In the genomic region with DNA sequence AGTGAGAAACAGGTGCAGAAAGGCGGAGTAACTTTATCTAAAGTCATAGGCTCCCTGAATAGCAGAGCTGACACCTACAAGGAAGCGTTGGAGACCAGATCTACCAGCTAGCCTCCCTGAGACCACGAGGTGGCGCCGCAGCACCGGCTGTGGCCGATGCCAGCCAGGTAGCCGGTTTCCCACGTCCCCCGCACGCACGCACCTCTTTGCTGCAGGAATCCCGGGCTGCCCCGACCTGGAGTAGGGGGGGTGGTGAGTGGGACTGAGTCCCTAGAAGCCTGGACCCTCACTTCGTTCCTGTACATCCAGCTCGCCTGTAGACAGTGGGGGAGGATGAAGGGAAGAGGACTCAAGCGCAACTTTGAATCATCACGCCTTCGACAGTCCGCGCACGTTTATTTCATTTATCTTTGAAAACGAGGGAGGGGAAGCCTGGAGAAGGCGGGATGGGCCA, we compare ENCODE assay signal across 9 cellular contexts. TPM values are rescaled to one million over a fixed set of nuclear protein-coding genes. Genes with fewer than 3 reads are reported as not detected.
DNase-seq lines count a peak whose midpoint lies in the region; ATAC-seq and TF ChIP-seq lines count a peak whose summit lies in the region.
"Had no signal": no experiment of that assay in that cellular context is flagged by ENCODE, and none has a peak within 500 bp of the region (broad histone marks: within the 10 kb centered on the region; RNA-seq: fewer than 3 reads in every experiment).

No MANE protein-coding gene starts in this region.

- peaks cover 59% of the 10 kb centered on the region for H3K27me3 Mint-ChIP-seq in activated CD4-positive, alpha-beta memory T cell treated with anti-CD3 and anti-CD28 coated beads, Interleukin-2, amount 10 ng/mL, durations not matched to agents 7 days and 5 days

- TF ChIP-seq CTCF in dorsolateral prefrontal cortex (IDR thresholded peaks at IDR 0.05 in 54 of 56, conservative IDR thresholded peaks at IDR 0.05 in 2 of 56; ENCODE audit: low read depth in 1 of 56, partially characterized antibody in 56 of 56): peak; percentile 60 to 98 (median 92)
- peak in 1 of 3 donors; percentile 93 for TF ChIP-seq CTCF in lower leg skin (IDR thresholded peaks at IDR 0.05)

- H3K4me1 Mint-ChIP-seq in activated CD4-positive, alpha-beta memory T cell treated with anti-CD3 and anti-CD28 coated beads, Interleukin-2, amount 10 ng/mL, durations not matched to agents 7 days and 5 days: peaks cover 29% of the 10 kb centered on the region

- CTCF ChIA-PET in activated CD4-positive, alpha-beta memory T cell treated with anti-CD3 and anti-CD28 coated beads, Interleukin-2, amount 10 ng/mL, durations not matched to agents 7 days and 5 days (lab: Charles Lee): interaction anchor here (0.5 to 12.8 kb wide), 39 partner anchors 10 to 416 kb away, joined by 3 to 593 read pairs (median 9); partner anchors contain the start of genes CUEDC2, FBXL15, GBF1 and NFKB2

- H3K27me3 ChIP-seq in dorsolateral prefrontal cortex: peaks cover 0 to 53% (median 28%) of the 10 kb centered on the region in 45 donors

- no peaks in the 10 kb centered on the region for H3K9me3 Mint-ChIP-seq in activated CD4-positive, alpha-beta memory T cell treated with anti-CD3 and anti-CD28 coated beads, Interleukin-2, amount 10 ng/mL, durations not matched to agents 7 days and 5 days

- intact Hi-C loops in dorsolateral prefrontal cortex (cut with DNase I) (loop anchor here (2.0 to 10.0 kb wide), 6 partner anchors 63 to 355 kb away; no protein-coding TSS in a partner anchor), lower leg skin (cut with DNase I; ENCODE audit: low total_unique reads) (loop anchor here (2.0 kb wide), 1 partner anchor 119 kb away; no protein-coding TSS in a partner anchor)

- DNase-seq in COLO668 (lab: John Stamatoyannopoulos, UW; ENCODE audit: unreplicated experiment) (peak; percentile 82), NCI-H774 (lab: John Stamatoyannopoulos, UW) (peak; percentile 43), dorsolateral prefrontal cortex (peak; percentile 69 to 88 (median 80)), lower leg skin (ENCODE audit: low spot score in 2 of 2) (peak; percentile 75 to 95)
- peak; percentile 88 for DNase-seq in activated CD4-positive, alpha-beta memory T cell treated with anti-CD3 and anti-CD28 coated beads, Interleukin-2, amount 10 ng/mL, durations not matched to agents 7 days and 5 days
- DNase-seq in stimulated activated CD4-positive, alpha-beta T cell treated with anti-CD3 and anti-CD28 coated beads, Interleukin-4, amount 100 ng/mL, for 24 hours: peak; percentile 89

- TF ChIP-seq POLR2A in lower leg skin (IDR thresholded peaks at IDR 0.05) (no peak), GM18505 (IDR thresholded peaks at IDR 0.05; ENCODE audit: borderline replicate concordance, extremely low read depth, insufficient read depth, insufficient read length) (no peak)

- H3K36me3 Mint-ChIP-seq in activated CD4-positive, alpha-beta memory T cell treated with anti-CD3 and anti-CD28 coated beads, Interleukin-2, amount 10 ng/mL, durations not matched to agents 7 days and 5 days (ENCODE audit: low read depth): no peaks in the 10 kb centered on the region

- H3K27ac ChIP-seq in dorsolateral prefrontal cortex: no peak overlapping the region

- WGBS in lower leg skin, 2 donors: 1% methylated on average over 22 to 24 of the region's 24 CpGs

- POLR2A ChIA-PET in activated CD4-positive, alpha-beta memory T cell treated with anti-CD3 and anti-CD28 coated beads, Interleukin-2, amount 10 ng/mL, durations not matched to agents 7 days and 5 days (lab: Charles Lee): interaction anchor here (0.9 to 4.3 kb wide), 12 partner anchors 16 to 354 kb away, joined by 3 to 39 read pairs (median 6); partner anchors contain the start of genes C10orf95, FBXL15, GBF1 and NFKB2

- ATAC-seq in HG02798 (IDR thresholded peaks at IDR 0.05; ENCODE audit: poor library complexity, unreplicated experiment): peak; percentile 42
- ATAC-seq in GM18505 (IDR thresholded peaks at IDR 0.05; ENCODE audit: unreplicated experiment): no peak

- H3K4me3 ChIP-seq in dorsolateral prefrontal cortex: peak overlapping the region in 58 of 59 donors; percentile 12 to 62 (median 44)
- no peak overlapping the region for H3K4me3 ChIP-seq in lower leg skin (ENCODE audit: low read depth, poor library complexity, severe bottlenecking)

- H3K27ac Mint-ChIP-seq in activated CD4-positive, alpha-beta memory T cell treated with anti-CD3 and anti-CD28 coated beads, Interleukin-2, amount 10 ng/mL, durations not matched to agents 7 days and 5 days: no peak overlapping the region

- H3K4me3 Mint-ChIP-seq in activated CD4-positive, alpha-beta memory T cell treated with anti-CD3 and anti-CD28 coated beads, Interleukin-2, amount 10 ng/mL, durations not matched to agents 7 days and 5 days: peak overlapping the region; percentile 73

RNA-seq across cellular contexts. Expression of gene ELOVL3, which starts 3.7 kb away (rescaled TPM):
- not detected for total RNA-seq in activated CD4-positive, alpha-beta memory T cell treated with anti-CD3 and anti-CD28 coated beads, Interleukin-2, amount 10 ng/mL, durations not matched to agents 7 days and 5 days
- total RNA-seq in dorsolateral prefrontal cortex (1 to 10 TPM in 10 of 120 experiments, under 1 TPM in 67, not detected in 43; 0.22 to 1.8 (median 0.62) TPM), lower leg skin (100 to 1,000 TPM in 1 of 4 donors, 10 to 100 TPM in 1, 1 to 10 TPM in 2; 2.5 to 106 (median 29.8) TPM)
- total RNA-seq: activated CD8-positive, alpha-beta memory T cell treated with anti-CD3 and anti-CD28 coated beads for 36 hours had no signal

RNA-seq across cellular contexts. Expression of gene PITX3, which starts 11.5 kb away (rescaled TPM):
- total RNA-seq in activated CD4-positive, alpha-beta memory T cell treated with anti-CD3 and anti-CD28 coated beads, Interleukin-2, amount 10 ng/mL, durations not matched to agents 7 days and 5 days: not detected
- total RNA-seq in dorsolateral prefrontal cortex: under 1 TPM in 3 of 120 experiments, not detected in 117; 0.41 to 0.43 (median 0.41) TPM
- total RNA-seq in lower leg skin: not detected
- total RNA-seq: activated CD8-positive, alpha-beta memory T cell treated with anti-CD3 and anti-CD28 coated beads for 36 hours had no signal

RNA-seq across cellular contexts. Expression of gene GBF1, which starts 15.5 kb away (rescaled TPM):
- total RNA-seq in activated CD4-positive, alpha-beta memory T cell treated with anti-CD3 and anti-CD28 coated beads, Interleukin-2, amount 10 ng/mL, durations not matched to agents 7 days and 5 days: 10 to 100 TPM; 42.4 to 43.1 TPM
- total RNA-seq in dorsolateral prefrontal cortex (10 to 100 TPM; 42.4 to 69.4 (median 57.9) TPM), lower leg skin (10 to 100 TPM; 30.1 to 42.6 (median 39.1) TPM)
